In the genomic region with DNA sequence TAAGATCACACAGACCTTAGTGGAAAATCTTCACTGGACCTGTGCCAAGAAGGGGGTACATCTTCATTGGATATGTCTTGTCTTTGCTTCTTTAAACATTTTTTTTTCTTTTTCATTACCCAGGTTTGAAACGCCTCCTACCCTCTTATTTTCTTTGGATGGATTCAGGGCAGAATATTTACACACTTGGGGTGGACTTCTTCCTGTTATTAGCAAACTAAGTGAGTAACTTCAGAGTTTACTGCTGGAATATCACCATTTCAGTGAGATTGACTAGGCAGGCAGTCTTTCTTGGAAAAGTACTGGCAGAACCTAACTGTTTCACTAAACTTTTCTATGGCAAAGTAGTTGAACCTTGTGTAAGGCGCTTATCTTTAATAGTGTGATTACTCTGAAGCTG, we compare ENCODE assay signal across 19 cellular contexts. TPM values are rescaled to one million over a fixed set of nuclear protein-coding genes. Genes with fewer than 3 reads are reported as not detected.
DNase-seq lines count a peak whose midpoint lies in the region; ATAC-seq, FAIRE-seq and TF ChIP-seq lines count a peak whose summit lies in the region.
"Had no signal": no experiment of that assay in that cellular context is flagged by ENCODE, and none has a peak within 500 bp of the region (broad histone marks: within the 10 kb centered on the region; RNA-seq: fewer than 3 reads in every experiment).

No MANE protein-coding gene starts in this region.

- H3K9ac ChIP-seq in HepG2 (ENCODE audit: insufficient read depth, low read depth, low read length) = no peak overlapping the region
- H3K9ac ChIP-seq: BLaER1 treated with 17β-estradiol and CSF1 and Interleukin-3, amounts not matched to agents 10 nM and 100 nM had no signal

- no peak for TF ChIP-seq EP300 in HepG2 (IDR thresholded peaks at IDR 0.05; ENCODE audit: low read depth in 2 of 2, low read length in 2 of 2)
- TF ChIP-seq EP300 in HepG2 (CRISPR knock-in tag; IDR thresholded peaks at IDR 0.05; ENCODE audit: borderline replicate concordance) = no peak

- H3K79me2 ChIP-seq in HepG2 (ENCODE audit: insufficient read depth, low read length) = peaks cover 2% of the 10 kb centered on the region

- in situ Hi-C loops in HepG2 (cut with HindIII; ENCODE audit: extremely low pct_ligation_motif_present, low pct_unique_long_range_greater_than_20kb) (no loop called here), astrocyte of the spinal cord (cut with HindIII; ENCODE audit: low sequenced_read_pairs) (no loop called here)

- no peak overlapping the region for H3K27ac ChIP-seq in HepG2 (ENCODE audit: extremely low read length, insufficient read depth, low read length)
- H3K27ac ChIP-seq in right lobe of liver = no peak overlapping the region
- H3K27ac ChIP-seq in heart left ventricle = no peak overlapping the region
- H3K27ac ChIP-seq: 22Rv1; BLaER1 treated with 17β-estradiol and CSF1 and Interleukin-3, amounts not matched to agents 10 nM and 100 nM had no signal

- TF ChIP-seq CTCF in HepG2 (CRISPR knock-in tag; IDR thresholded peaks at IDR 0.05) (no peak), right lobe of liver (IDR thresholded peaks at IDR 0.05) (no peak), astrocyte of the spinal cord (IDR thresholded peaks at IDR 0.05; ENCODE audit: low read depth, low read length) (no peak), heart left ventricle (IDR thresholded peaks at IDR 0.05) (no peak)

- no peak for TF ChIP-seq RAD21 in HepG2 (CRISPR knock-in tag; IDR thresholded peaks at IDR 0.05)

- peaks cover 30 to 75% of the 10 kb centered on the region in 2 experiments for H3K36me3 ChIP-seq in HepG2 (replicated peaks in 1 of 2; ENCODE audit: control insufficient read depth in 1 of 2, insufficient read depth in 2 of 2, low read length in 2 of 2)
- H3K36me3 ChIP-seq in right lobe of liver = peaks cover 0 to 55% (median 9%) of the 10 kb centered on the region in 4 donors
- no peaks in the 10 kb centered on the region for H3K36me3 ChIP-seq in heart left ventricle
- H3K36me3 ChIP-seq: BLaER1 treated with 17β-estradiol and CSF1 and Interleukin-3, amounts not matched to agents 10 nM and 100 nM had no signal

- TF ChIP-seq POLR2A in HepG2 (IDR thresholded peaks at IDR 0.05; ENCODE audit: insufficient read depth in 1 of 2, low read depth in 2 of 2, low read length in 2 of 2) (no peak), right lobe of liver (IDR thresholded peaks at IDR 0.05) (no peak), heart left ventricle (IDR thresholded peaks at IDR 0.05) (no peak)

- H2AFZ ChIP-seq in HepG2 (ENCODE audit: low read length) = no peak overlapping the region

- intact Hi-C loops in HepG2 (cut with micrococcal nuclease; ENCODE audit: unreplicated experiment) = no loop called here
- intact Hi-C loops in right lobe of liver (cut with DNase I) = no loop called here
- intact Hi-C loops in sciatic nerve (cut with DNase I) = no loop called here
- intact Hi-C loops in heart left ventricle (cut with DNase I) = no loop called here

- ATAC-seq in HepG2 = no peak
- ATAC-seq in right lobe of liver = no peak
- ATAC-seq in sciatic nerve = peak; percentile 61
- ATAC-seq in heart left ventricle = no peak
- ATAC-seq: CD8-positive, alpha-beta T cell; GM12878 had no signal

- 95% methylated on average over 2 of the region's 2 CpGs for WGBS in HepG2 (ENCODE audit: low lambda C conversion rate)
- WGBS in right lobe of liver (ENCODE audit: insufficient coverage, low coverage, low lambda C conversion rate, missing lambda C conversion rate) = 45% methylated on average over 2 of the region's 2 CpGs
- 66 to 82% (median 78%) methylated on average over 2 of the region's 2 CpGs for WGBS in heart left ventricle, 4 donors

- no peaks in the 10 kb centered on the region for H3K9me3 ChIP-seq in HepG2 (ENCODE audit: low read length)
- no peaks in the 10 kb centered on the region for H3K9me3 ChIP-seq in right lobe of liver
- H3K9me3 ChIP-seq in heart left ventricle = no peaks in the 10 kb centered on the region
- H3K9me3 ChIP-seq: BLaER1 treated with 17β-estradiol and CSF1 and Interleukin-3, amounts not matched to agents 10 nM and 100 nM had no signal

- H4K20me1 ChIP-seq in HepG2 (ENCODE audit: insufficient read depth, low read length) = no peaks in the 10 kb centered on the region; the same call in 1 of the 2 replicates
- H4K20me1 ChIP-seq: BLaER1 treated with 17β-estradiol and CSF1 and Interleukin-3, amounts not matched to agents 10 nM and 100 nM had no signal

- no peak overlapping the region for H3K4me2 ChIP-seq in HepG2 (ENCODE audit: low read depth, low read length)
- H3K4me2 ChIP-seq: BLaER1 treated with 17β-estradiol and CSF1 and Interleukin-3, amounts not matched to agents 10 nM and 100 nM had no signal

- BruUV-seq in HepG2 (replicated peaks; lab: Mats Ljungman, UMichigan) = no TSS peak

- H3K27me3 ChIP-seq in HepG2 (ENCODE audit: control insufficient read depth in 1 of 2, insufficient read depth in 2 of 2, low read length in 2 of 2) (no peaks in the 10 kb centered on the region), right lobe of liver (no peaks in the 10 kb centered on the region), heart left ventricle (no peaks in the 10 kb centered on the region)
- H3K27me3 ChIP-seq: BLaER1 treated with 17β-estradiol and CSF1 and Interleukin-3, amounts not matched to agents 10 nM and 100 nM had no signal

- DNase-seq in HepG2 (ENCODE audit: low spot score) (no peak), right lobe of liver (no peak), astrocyte of the spinal cord (ENCODE audit: low read depth, low spot score) (peak; percentile 15), iris pigment epithelial cell (ENCODE audit: low read depth) (peak; percentile 39), sciatic nerve (ENCODE audit: low spot score) (no peak), heart left ventricle (no peak), NOMO-1 (lab: John Stamatoyannopoulos, UW; ENCODE audit: unreplicated experiment in 2 of 2) (no peak)
- no peak for DNase-seq in activated naive CD4-positive, alpha-beta T cell treated with Interleukin-2 at 50 U/mL for 16 hours
- DNase-seq: Calu3; CD8-positive, alpha-beta T cell; DMS53; DND-41; EL; H9 had no signal

- POLR2A ChIA-PET in HepG2 (lab: Yijun Ruan, JAX) = interaction anchor here (1.5 kb wide), 1 partner anchor 8 kb away, joined by 5 read pairs; no protein-coding TSS in a partner anchor

- no peak overlapping the region for H3K4me3 ChIP-seq in HepG2 (replicated peaks in 1 of 3; ENCODE audit: insufficient read depth in 1 of 3, low read depth in 2 of 3, low read length in 3 of 3)
- H3K4me3 ChIP-seq in right lobe of liver = no peak overlapping the region
- no peak overlapping the region for H3K4me3 ChIP-seq in astrocyte of the spinal cord (ENCODE audit: low read depth, low read length)
- H3K4me3 ChIP-seq in heart left ventricle = no peak overlapping the region
- H3K4me3 ChIP-seq: BLaER1 treated with 17β-estradiol and CSF1 and Interleukin-3, amounts not matched to agents 10 nM and 100 nM; GM12878 had no signal

- peaks cover 20% of the 10 kb centered on the region for H3K4me1 ChIP-seq in HepG2 (ENCODE audit: insufficient read depth, low read length)
- H3K4me1 ChIP-seq in right lobe of liver = peaks cover 0 to 25% (median 12%) of the 10 kb centered on the region in 4 donors
- no peaks in the 10 kb centered on the region for H3K4me1 ChIP-seq in heart left ventricle
- H3K4me1 ChIP-seq: BLaER1 treated with 17β-estradiol and CSF1 and Interleukin-3, amounts not matched to agents 10 nM and 100 nM had no signal

- CTCF ChIA-PET in HepG2 (lab: Yijun Ruan, JAX; ENCODE audit: low intra/inter-chr PET ratio, low total read pairs) = no interaction called here

- FAIRE-seq in HepG2 (lab: Jason Lieb, UNC) = no peak
- FAIRE-seq: GM12878, H1 had no signal

TF ChIP-seq in HepG2, 621 proteins besides CTCF, POLR2A, EP300 and RAD21 (continues in another document):
- no peak for TF ChIP-seq SALL1 (CRISPR knock-in tag; IDR thresholded peaks at IDR 0.05)
- TF ChIP-seq ZFP90 (CRISPR knock-in tag; IDR thresholded peaks at IDR 0.05; ENCODE audit: borderline replicate concordance) = no peak
- TF ChIP-seq CREB1 (IDR thresholded peaks at IDR 0.05) = no peak
- TF ChIP-seq CREB1 (CRISPR knock-in tag; IDR thresholded peaks at IDR 0.05) = 0 out of 2 replicates have a peak, but pooled peaks have one; percentile 15
- no peak for TF ChIP-seq ZNF891 (CRISPR knock-in tag; IDR thresholded peaks at IDR 0.05)

RNA-seq across cellular contexts. Expression of a gene that starts 47.0 kb away (rescaled TPM):
- total RNA-seq in HepG2 (2016; rRNA removed; fragmentation: Illumina TruSeq; extraction: Trizol) (45.8 and 56.5 TPM in 2 replicates), right lobe of liver (10 to 100 TPM; 27.5 to 61.6 (median 45.6) TPM), sciatic nerve (13.4 TPM), heart left ventricle (1 to 10 TPM; 1.2 to 4.2 (median 1.6) TPM)
- 10.1 and 11.5 TPM in 2 replicates for total RNA-seq in HepG2 (2016; cell fraction: cytosol; rRNA removed; fragmentation: Illumina TruSeq; extraction: Trizol; ENCODE audit: low read depth)
- total RNA-seq in HepG2 (2016; cell fraction: insoluble cytoplasmic fraction; rRNA removed; fragmentation: Illumina TruSeq; extraction: Trizol) = 42.4 and 56.4 TPM in 2 replicates
- 25.5 and 30.0 TPM in 2 replicates for total RNA-seq in HepG2 (2016; cell fraction: membrane; rRNA removed; fragmentation: Illumina TruSeq; extraction: Trizol)
- 64.8 and 75.0 TPM in 2 replicates for total RNA-seq in HepG2 (2016; cell fraction: nucleus; rRNA removed; fragmentation: Illumina TruSeq; extraction: Trizol)
- polyA plus RNA-seq in HepG2 (2011; rRNA removed) (108 and 160 TPM in 2 replicates), heart left ventricle (1 to 10 TPM in 1 of 2 donors, under 1 TPM in 1; 0.60 to 1.3 TPM)
- 44.8 and 69.4 TPM in 2 replicates for polyA plus RNA-seq in HepG2 (2011; cell fraction: cytosol; rRNA removed)
- 68.4 and 74.0 TPM in 2 replicates for polyA plus RNA-seq in HepG2 (2011; cell fraction: nucleus; rRNA removed)
- 78.0 and 114 TPM in 2 replicates for polyA plus RNA-seq in HepG2 (2012)
- polyA plus RNA-seq in HepG2 (2016; cell fraction: cytosol; fragmentation: Illumina TruSeq; extraction: Trizol; ENCODE audit: low read depth) = 4.9 and 5.0 TPM in 2 replicates
- polyA plus RNA-seq in HepG2 (2016; cell fraction: insoluble cytoplasmic fraction; fragmentation: Illumina TruSeq; extraction: Trizol; ENCODE audit: low read depth) = 31.1 and 31.2 TPM in 2 replicates
- 16.0 and 17.5 TPM in 2 replicates for polyA plus RNA-seq in HepG2 (2016; cell fraction: membrane; fragmentation: Illumina TruSeq; extraction: Trizol; ENCODE audit: low read depth)
- polyA plus RNA-seq in HepG2 (2016; cell fraction: nucleus; fragmentation: Illumina TruSeq; extraction: Trizol; ENCODE audit: insufficient read depth, low read depth) = 60.5 and 63.3 TPM in 2 replicates
- polyA minus RNA-seq in HepG2 (2011; rRNA and poly(A)+ RNA removed; ENCODE audit: low replicate concordance) = 0.54 and 87.5 TPM in 2 replicates
- 133 and 175 TPM in 2 replicates for polyA minus RNA-seq in HepG2 (2011; cell fraction: cytosol; rRNA and poly(A)+ RNA removed)
- 269 and 305 TPM in 2 replicates for polyA minus RNA-seq in HepG2 (2011; cell fraction: nucleus; rRNA and poly(A)+ RNA removed)
- total RNA-seq: CD8-positive, alpha-beta T cell; G401 had no signal

Comparison
In these comparisons a context has a peak if more than half of its experiments do, and no peak if none do; other contexts are left out.
1. DNase-seq: peak in astrocyte of the spinal cord (single experiment) and iris pigment epithelial cell (single experiment); none in HepG2 (single experiment), right lobe of liver (0 of 3), sciatic nerve (single experiment), heart left ventricle (0 of 5), NOMO-1 (0 of 2) and activated naive CD4-positive, alpha-beta T cell treated with Interleukin-2 at 50 U/mL for 16 hours (single experiment).